In the genomic region with DNA sequence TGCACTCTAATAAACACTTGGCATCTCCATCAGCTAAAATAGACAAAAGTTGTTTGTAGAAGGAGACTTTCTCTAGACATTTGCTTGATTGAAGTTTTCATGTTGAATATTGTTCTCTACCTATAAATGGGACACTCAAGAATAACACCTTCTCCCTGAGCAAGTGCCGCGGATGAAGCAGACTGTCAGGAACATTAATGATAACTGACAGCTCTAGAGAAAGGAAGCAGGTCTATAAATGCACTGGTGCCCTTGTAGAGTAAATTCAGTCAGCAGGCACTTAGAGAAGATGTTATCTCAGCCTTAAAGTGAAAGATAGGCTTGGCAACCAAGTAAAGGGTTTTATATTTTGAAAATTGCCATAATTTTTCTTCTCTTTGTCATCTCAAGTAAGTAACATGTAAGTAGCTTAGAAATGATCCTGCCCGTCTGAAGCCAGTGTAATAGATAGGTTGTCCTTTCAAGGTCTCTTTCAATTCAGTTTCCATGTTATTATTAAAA, we compare ENCODE assay signal across 24 cellular contexts.
"Had no signal": no experiment of that assay in that cellular context is flagged by ENCODE, and none has a peak within 500 bp of the region (broad histone marks: within the 10 kb centered on the region; RNA-seq: fewer than 3 reads in every experiment).

No MANE protein-coding gene starts in this region.

- DNase-seq: stimulated activated CD4-positive, alpha-beta T cell treated with anti-CD3 and anti-CD28 coated beads, Interleukin-2, amount 100 ng/mL, for 48 hours; stimulated activated CD4-positive, alpha-beta T cell treated with anti-CD3 and anti-CD28 coated beads, Interleukin-4, amount 100 ng/mL, for 1 hour; stimulated activated CD4-positive, alpha-beta T cell treated with anti-CD3 and anti-CD28 coated beads, Interleukin-4, amount 100 ng/mL, for 24 hours; stimulated activated CD4-positive, alpha-beta T cell treated with anti-CD3 and anti-CD28 coated beads, Interleukin-4, amount 100 ng/mL, for 4 hours; stimulated activated CD8-positive, alpha-beta memory T cell treated with anti-CD3 and anti-CD28 coated beads, Interleukin-4, amount 100 ng/mL, for 48 hours; stimulated activated naive B cell treated with anti-CD40 and anti-IgM and Interleukin-4, amounts not matched to agents 10 μg/mL and 1 μg/mL and 100 μg/mL, for 72 hours; stimulated activated naive CD4-positive, alpha-beta T cell; stimulated activated naive CD4-positive, alpha-beta T cell treated with Interleukin-2 at 50 U/mL for 16 hours; stimulated activated naive CD8-positive, alpha-beta T cell treated with anti-CD3 and anti-CD28 coated beads, Interleukin-15, amount 100 ng/mL, for 72 hours; stimulated activated naive CD8-positive, alpha-beta T cell treated with anti-CD3 and anti-CD28 coated beads, Interleukin-15, Interleukin-2, amounts not matched to agents 100 U/mL and 50 U/mL, for 24 hours; stomach; substantia nigra; testis; thyroid gland; tibial artery; transverse colon; trophoblast cell; upper lobe of left lung; upper lobe of right lung; uterus had no signal

- H3K27ac ChIP-seq: stomach, suprapubic skin, testis, thoracic aorta, thyroid gland, tibial artery, tibial nerve, transverse colon, upper lobe of left lung, upper lobe of right lung, uterus, vagina had no signal

- H3K4me1 ChIP-seq: stomach, suprapubic skin, testis, thyroid gland, tibial artery, tibial nerve, transverse colon, upper lobe of left lung, upper lobe of right lung, uterus, vagina had no signal

- H3K4me3 ChIP-seq: stomach, suprapubic skin, testis, thoracic aorta, thyroid gland, tibial artery, tibial nerve, transverse colon, upper lobe of left lung, upper lobe of right lung, uterus, vagina had no signal

- H3K36me3 ChIP-seq: stomach, suprapubic skin, thoracic aorta, thyroid gland, tibial artery, tibial nerve, transverse colon, upper lobe of left lung, upper lobe of right lung, uterus, vagina had no signal

- H3K27me3 ChIP-seq: stomach, suprapubic skin, testis, thyroid gland, tibial artery, tibial nerve, transverse colon, upper lobe of left lung, upper lobe of right lung, uterus, vagina had no signal

- H3K9me3 ChIP-seq: suprapubic skin, testis, thoracic aorta, thyroid gland, tibial artery, tibial nerve, transverse colon, upper lobe of left lung, upper lobe of right lung, uterus, vagina had no signal
